ENCODE assay signal across 8 cellular contexts in genomic region chr12:110467847-110468211, GRCh38. TPM values are rescaled to one million over a fixed set of nuclear protein-coding genes. Genes with fewer than 3 reads are reported as not detected.
DNase-seq lines count a peak whose midpoint lies in the region; ATAC-seq lines count a peak whose summit lies in the region.

No MANE protein-coding gene starts in this region.

- peaks cover 51% of the 10 kb centered on the region for H3K79me2 ChIP-seq in ACC112 (ENCODE audit: control insufficient read depth, insufficient read depth, low read length, unreplicated experiment)

- H2AFZ ChIP-seq in ACC112 (ENCODE audit: low read length, unreplicated experiment), result peak overlapping the region; percentile 99

- DNase-seq in naive B cell (no peak), midbrain (lab: John Stamatoyannopoulos, UW) (no peak), cerebellum (ENCODE audit: low spot score) (no peak), superior temporal gyrus (ENCODE audit: extremely low spot score) (no peak)

- H3K27ac Mint-ChIP-seq in naive B cell, result peak overlapping the region; percentile 95 to 99 (median 97)

- ATAC-seq in naive B cell (ENCODE audit: low read depth in 2 of 2) (no peak), GM21423 (IDR thresholded peaks at IDR 0.05; ENCODE audit: unreplicated experiment) (no peak)

- H3K4me1 Mint-ChIP-seq in naive B cell, result peaks cover 28 to 59% (median 29%) of the 10 kb centered on the region in 3 donors

- H3K27me3 ChIP-seq in ACC112 (ENCODE audit: insufficient read depth, low read length), result no peaks in the 10 kb centered on the region

- H3K36me3 Mint-ChIP-seq in naive B cell, result peaks cover 9% of the 10 kb centered on the region in 2 donors

- peaks cover 14% of the 10 kb centered on the region for H3K4me1 ChIP-seq in ACC112 (ENCODE audit: control insufficient read depth, insufficient read depth, low read length, unreplicated experiment)

- H3K9me3 ChIP-seq in KOPT-K1 (ENCODE audit: insufficient read depth, low read length, poor library complexity, severe bottlenecking), result no peaks in the 10 kb centered on the region

- no peaks in the 10 kb centered on the region for H3K27me3 Mint-ChIP-seq in naive B cell

- H3K27ac ChIP-seq in ACC112 (ENCODE audit: low read depth, low read length), result peak overlapping the region; percentile 85
- peak overlapping the region; percentile 89 for H3K27ac ChIP-seq in KOPT-K1 (ENCODE audit: low read depth, low read length, poor library complexity, severe bottlenecking)
- peak overlapping the region; percentile 99 for H3K27ac ChIP-seq in cingulate gyrus (ENCODE audit: low read depth, low read length)

- H3K4me3 ChIP-seq in ACC112 (ENCODE audit: low read depth, low read length), result peak overlapping the region; percentile 95

- no peaks in the 10 kb centered on the region for H3K36me3 ChIP-seq in ACC112 (ENCODE audit: insufficient read depth, low read length)
- H3K36me3 ChIP-seq in KOPT-K1 (ENCODE audit: insufficient read depth, low read length), result peaks cover 37% of the 10 kb centered on the region

- H3K9me3 Mint-ChIP-seq in naive B cell, result no peaks in the 10 kb centered on the region

- H3K4me3 Mint-ChIP-seq in naive B cell, result peak overlapping the region; percentile 94 to 100 (median 98)

RNA-seq across cellular contexts. Expression of gene GPN3, which starts 0.2 kb away (rescaled TPM):
- 10 to 100 TPM; 23.3 to 48.1 (median 36.0) TPM for polyA plus RNA-seq in naive B cell (ENCODE audit: low read depth in 6 of 6)
- 9.8 TPM for total RNA-seq in cerebellum

RNA-seq across cellular contexts. Expression of gene FAM216A, which starts 0.8 kb away (rescaled TPM):
- polyA plus RNA-seq in naive B cell (ENCODE audit: low read depth in 6 of 6), result 10 to 100 TPM in 5 of 6 donors, 1 to 10 TPM in 1; 8.9 to 17.9 (median 15.6) TPM
- 19.8 TPM for total RNA-seq in cerebellum

RNA-seq across cellular contexts. Expression of gene ARPC3, which starts 17.7 kb away (rescaled TPM):
- 1,000 to 10,000 TPM; 1,452 to 1,836 (median 1,596) TPM for polyA plus RNA-seq in naive B cell (ENCODE audit: low read depth in 6 of 6)
- 61.0 TPM for total RNA-seq in cerebellum

RNA-seq across cellular contexts. Expression of gene VPS29, which starts 34.1 kb away (rescaled TPM):
- polyA plus RNA-seq in naive B cell (ENCODE audit: low read depth in 6 of 6), result 100 to 1,000 TPM; 120 to 151 (median 143) TPM
- total RNA-seq in cerebellum, result 93.6 TPM

RNA-seq across cellular contexts. Expression of gene RAD9B, which starts 34.3 kb away (rescaled TPM):
- 1 to 10 TPM; 1.2 to 4.7 (median 1.6) TPM for polyA plus RNA-seq in naive B cell (ENCODE audit: low read depth in 6 of 6)
- 0.91 TPM for total RNA-seq in cerebellum
